Comparison of ENCODE assay signal across 2 cellular contexts in the genomic region with DNA sequence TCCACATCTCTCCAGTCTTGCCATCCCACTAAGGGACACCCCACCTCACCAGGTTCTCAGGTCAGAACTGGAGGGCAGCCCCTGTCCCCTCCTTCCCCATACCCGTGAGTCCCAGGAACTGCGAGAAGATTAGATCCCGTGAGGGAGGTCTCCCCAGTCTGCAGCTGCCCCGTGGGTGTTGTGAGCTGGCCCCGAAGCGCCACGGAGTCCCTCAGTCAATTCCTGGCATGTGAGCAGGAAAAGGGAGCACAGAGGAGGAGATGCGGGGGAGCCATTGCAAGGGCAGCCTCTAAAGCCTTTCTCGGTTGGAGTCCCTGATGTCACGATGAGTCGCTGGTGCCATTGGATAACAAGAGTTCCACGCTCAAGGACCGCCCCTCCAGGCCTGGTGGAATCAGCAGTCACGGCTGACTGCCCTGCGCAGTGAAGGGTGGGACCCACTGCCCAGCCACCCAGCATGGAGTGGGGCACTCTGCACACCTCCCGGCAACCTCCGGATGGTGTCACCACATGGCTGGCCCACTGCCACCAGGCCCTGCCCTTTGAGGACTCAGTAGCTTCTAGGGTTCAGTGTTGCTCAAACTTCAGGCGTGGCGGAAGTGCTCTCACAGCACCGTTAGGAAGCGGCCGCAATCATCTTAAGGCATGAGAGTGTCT.
TF ChIP-seq lines count a peak whose summit lies in the region.

No MANE protein-coding gene starts in this region.

TF ChIP-seq in Ishikawa, 13 proteins besides CTCF, POLR2A, EP300 and RAD21 (continued from another document):
- TF ChIP-seq EGR1 (IDR thresholded peaks at IDR 0.05) (peak; percentile 22; the same call in 1 of the 2 replicates), FOXM1 (IDR thresholded peaks at IDR 0.05; ENCODE audit: borderline replicate concordance, low read depth) (peak; percentile 74), CEBPB (IDR thresholded peaks at IDR 0.05) (peak; percentile 78), TCF12 (IDR thresholded peaks at IDR 0.05; ENCODE audit: low read depth) (peak; percentile 90)
- TF ChIP-seq, protein P1, sequence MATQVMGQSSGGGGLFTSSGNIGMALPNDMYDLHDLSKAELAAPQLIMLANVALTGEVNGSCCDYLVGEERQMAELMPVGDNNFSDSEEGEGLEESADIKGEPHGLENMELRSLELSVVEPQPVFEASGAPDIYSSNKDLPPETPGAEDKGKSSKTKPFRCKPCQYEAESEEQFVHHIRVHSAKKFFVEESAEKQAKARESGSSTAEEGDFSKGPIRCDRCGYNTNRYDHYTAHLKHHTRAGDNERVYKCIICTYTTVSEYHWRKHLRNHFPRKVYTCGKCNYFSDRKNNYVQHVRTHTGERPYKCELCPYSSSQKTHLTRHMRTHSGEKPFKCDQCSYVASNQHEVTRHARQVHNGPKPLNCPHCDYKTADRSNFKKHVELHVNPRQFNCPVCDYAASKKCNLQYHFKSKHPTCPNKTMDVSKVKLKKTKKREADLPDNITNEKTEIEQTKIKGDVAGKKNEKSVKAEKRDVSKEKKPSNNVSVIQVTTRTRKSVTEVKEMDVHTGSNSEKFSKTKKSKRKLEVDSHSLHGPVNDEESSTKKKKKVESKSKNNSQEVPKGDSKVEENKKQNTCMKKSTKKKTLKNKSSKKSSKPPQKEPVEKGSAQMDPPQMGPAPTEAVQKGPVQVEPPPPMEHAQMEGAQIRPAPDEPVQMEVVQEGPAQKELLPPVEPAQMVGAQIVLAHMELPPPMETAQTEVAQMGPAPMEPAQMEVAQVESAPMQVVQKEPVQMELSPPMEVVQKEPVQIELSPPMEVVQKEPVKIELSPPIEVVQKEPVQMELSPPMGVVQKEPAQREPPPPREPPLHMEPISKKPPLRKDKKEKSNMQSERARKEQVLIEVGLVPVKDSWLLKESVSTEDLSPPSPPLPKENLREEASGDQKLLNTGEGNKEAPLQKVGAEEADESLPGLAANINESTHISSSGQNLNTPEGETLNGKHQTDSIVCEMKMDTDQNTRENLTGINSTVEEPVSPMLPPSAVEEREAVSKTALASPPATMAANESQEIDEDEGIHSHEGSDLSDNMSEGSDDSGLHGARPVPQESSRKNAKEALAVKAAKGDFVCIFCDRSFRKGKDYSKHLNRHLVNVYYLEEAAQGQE (IDR thresholded peaks at IDR 0.05; ENCODE audit: low read depth), result no peak
- TF ChIP-seq, protein P2, sequence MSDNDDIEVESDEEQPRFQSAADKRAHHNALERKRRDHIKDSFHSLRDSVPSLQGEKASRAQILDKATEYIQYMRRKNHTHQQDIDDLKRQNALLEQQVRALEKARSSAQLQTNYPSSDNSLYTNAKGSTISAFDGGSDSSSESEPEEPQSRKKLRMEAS (IDR thresholded peaks at IDR 0.05), result peak; percentile 94

TF ChIP-seq in H1, 55 proteins besides CTCF, POLR2A, EP300 and RAD21 (continued from another document):
- TF ChIP-seq SIRT6 (IDR thresholded peaks at IDR 0.05; ENCODE audit: low read length) (no peak), BRCA1 (IDR thresholded peaks at IDR 0.05; ENCODE audit: low read depth, low read length) (no peak), HDAC2 (IDR thresholded peaks at IDR 0.05; ENCODE audit: borderline replicate concordance in 1 of 2, low read depth in 2 of 2, low read length in 2 of 2) (no peak), CEBPB (IDR thresholded peaks at IDR 0.05; ENCODE audit: low read depth, low read length) (no peak), SRF (IDR thresholded peaks at IDR 0.05; ENCODE audit: low read depth, low read length) (no peak), EGR1 (IDR thresholded peaks at IDR 0.05; ENCODE audit: borderline replicate concordance, low read depth, low read length) (no peak), TBP (IDR thresholded peaks at IDR 0.05; ENCODE audit: low read depth, low read length) (no peak)
- TF ChIP-seq, protein P3, sequence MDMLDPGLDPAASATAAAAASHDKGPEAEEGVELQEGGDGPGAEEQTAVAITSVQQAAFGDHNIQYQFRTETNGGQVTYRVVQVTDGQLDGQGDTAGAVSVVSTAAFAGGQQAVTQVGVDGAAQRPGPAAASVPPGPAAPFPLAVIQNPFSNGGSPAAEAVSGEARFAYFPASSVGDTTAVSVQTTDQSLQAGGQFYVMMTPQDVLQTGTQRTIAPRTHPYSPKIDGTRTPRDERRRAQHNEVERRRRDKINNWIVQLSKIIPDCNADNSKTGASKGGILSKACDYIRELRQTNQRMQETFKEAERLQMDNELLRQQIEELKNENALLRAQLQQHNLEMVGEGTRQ (IDR thresholded peaks at IDR 0.05; ENCODE audit: low read length), result no peak
TF ChIP-seq in H1: peak in this region for 0.
